In genomic region chr17:82315703-82316358, GRCh38 we compare ENCODE assay signal across 11 cellular contexts. TPM values are rescaled to one million over a fixed set of nuclear protein-coding genes. Genes with fewer than 3 reads are reported as not detected.
DNase-seq lines count a peak whose midpoint lies in the region; ATAC-seq, FAIRE-seq and TF ChIP-seq lines count a peak whose summit lies in the region.
"Had no signal": no experiment of that assay in that cellular context is flagged by ENCODE, and none has a peak within 500 bp of the region (broad histone marks: within the 10 kb centered on the region; RNA-seq: fewer than 3 reads in every experiment).

No MANE protein-coding gene starts in this region.

- ATAC-seq in activated CD8-positive, alpha-beta T cell treated with anti-CD3 and anti-CD28 coated beads for 36 hours = peak; percentile 38
- ATAC-seq in left ventricle myocardium superior = peak; percentile 34

- no peaks in the 10 kb centered on the region for H3K9me3 Mint-ChIP-seq in activated CD8-positive, alpha-beta T cell treated with anti-CD3 and anti-CD28 coated beads for 36 hours

- H3K27ac Mint-ChIP-seq in activated CD8-positive, alpha-beta T cell treated with anti-CD3 and anti-CD28 coated beads for 36 hours = no peak overlapping the region

- no peaks in the 10 kb centered on the region for H3K27me3 Mint-ChIP-seq in activated CD8-positive, alpha-beta T cell treated with anti-CD3 and anti-CD28 coated beads for 36 hours

- H3K36me3 Mint-ChIP-seq in activated CD8-positive, alpha-beta T cell treated with anti-CD3 and anti-CD28 coated beads for 36 hours (ENCODE audit: low read depth) = peaks cover 31% of the 10 kb centered on the region

- peak overlapping the region; percentile 88 for H3K4me3 Mint-ChIP-seq in activated CD8-positive, alpha-beta T cell treated with anti-CD3 and anti-CD28 coated beads for 36 hours

- TF ChIP-seq POLR2A in GM12891 (IDR thresholded peaks at IDR 0.05; ENCODE audit: low read depth, low read length) = no peak

- CTCF ChIA-PET in activated CD8-positive, alpha-beta T cell treated with anti-CD3 and anti-CD28 coated beads for 36 hours (lab: Charles Lee) = interaction anchor here (2.3 kb wide), 1 partner anchor 16 kb away, joined by 49 read pairs; no protein-coding TSS in a partner anchor

- no peak for FAIRE-seq in GM12891 (lab: Jason Lieb, UNC)

- no peak for TF ChIP-seq CTCF in activated CD8-positive, alpha-beta T cell treated with anti-CD3 and anti-CD28 coated beads for 36 hours (IDR thresholded peaks at IDR 0.05)

- POLR2A ChIA-PET in activated CD8-positive, alpha-beta T cell treated with anti-CD3 and anti-CD28 coated beads for 36 hours (lab: Charles Lee) = interaction anchor here (1.2 to 11.2 kb wide), 3 partner anchors 15 to 24 kb away, joined by 4 to 227 read pairs (median 10); no protein-coding TSS in a partner anchor

- DNase-seq in DMS53 (lab: John Stamatoyannopoulos, UW) = peak; percentile 48
- no peak for DNase-seq in DMS53 treated with DMSO at 0.1 percent for 48 hours (lab: John Stamatoyannopoulos, UW; ENCODE audit: unreplicated experiment)
- peak; percentile 66 for DNase-seq in activated CD8-positive, alpha-beta T cell treated with anti-CD3 and anti-CD28 coated beads for 36 hours
- no peak for DNase-seq in left ventricle myocardium superior
- DNase-seq in stimulated activated CD4-positive, alpha-beta T cell treated with anti-CD3 and anti-CD28 coated beads, Interleukin-4, amount 100 ng/mL, for 4 hours = peak; percentile 51
- DNase-seq in AG20443 (ENCODE audit: low spot score) = no peak
- no peak for DNase-seq in GM12891 (ENCODE audit: insufficient read length, low spot score)
- DNase-seq in pons (ENCODE audit: low spot score) = no peak
- DNase-seq: SW 1271 had no signal

- peaks cover 7% of the 10 kb centered on the region for H3K4me1 Mint-ChIP-seq in activated CD8-positive, alpha-beta T cell treated with anti-CD3 and anti-CD28 coated beads for 36 hours (ENCODE audit: low read depth)

- intact Hi-C loops in activated CD8-positive, alpha-beta T cell treated with anti-CD3 and anti-CD28 coated beads for 36 hours (cut with micrococcal nuclease) = no loop called here
- intact Hi-C loops in left ventricle myocardium superior (cut with micrococcal nuclease) = no loop called here

TF ChIP-seq in GM12891, 5 proteins besides CTCF, POLR2A, EP300 and RAD21:
- TF ChIP-seq TAF1 (IDR thresholded peaks at IDR 0.05; ENCODE audit: low read depth, low read length) = no peak
- TF ChIP-seq POLR2AphosphoS5 (IDR thresholded peaks at IDR 0.05; ENCODE audit: low read depth, low read length) = no peak
- TF ChIP-seq SPI1 (IDR thresholded peaks at IDR 0.05; ENCODE audit: low read depth, low read length) = no peak
- no peak for TF ChIP-seq PAX5 (IDR thresholded peaks at IDR 0.05; ENCODE audit: insufficient read depth, low read length, severe bottlenecking)
- no peak for TF ChIP-seq POU2F2 (IDR thresholded peaks at IDR 0.05; ENCODE audit: low read depth, low read length)

RNA-seq across cellular contexts. Expression of gene CD7, which starts 1.6 kb away (rescaled TPM):
- 100 to 1,000 TPM; 289 to 292 TPM for total RNA-seq in activated CD8-positive, alpha-beta T cell treated with anti-CD3 and anti-CD28 coated beads for 36 hours
- total RNA-seq in left ventricle myocardium superior = 0.64 TPM
- 0.18 TPM for polyA plus RNA-seq in GM12891 (2012; ENCODE audit: low read depth, missing spikeins)
- total RNA-seq: cardiac muscle cell had no signal

RNA-seq across cellular contexts. Expression of gene SECTM1, which starts 17.7 kb away (rescaled TPM):
- under 1 TPM; 0.45 to 0.50 TPM for total RNA-seq in activated CD8-positive, alpha-beta T cell treated with anti-CD3 and anti-CD28 coated beads for 36 hours
- 5.5 TPM for total RNA-seq in left ventricle myocardium superior
- 0.27 TPM for polyA plus RNA-seq in GM12891 (2012; ENCODE audit: low read depth, missing spikeins)
- total RNA-seq: cardiac muscle cell had no signal
- polyA plus RNA-seq: cardiac muscle cell had no signal

RNA-seq across cellular contexts. Expression of gene CSNK1D, which starts 42.3 kb away (rescaled TPM):
- total RNA-seq in activated CD8-positive, alpha-beta T cell treated with anti-CD3 and anti-CD28 coated beads for 36 hours = 10 to 100 TPM; 90.6 to 97.0 TPM
- 64.4 TPM for total RNA-seq in left ventricle myocardium superior
- polyA plus RNA-seq in GM12891 (2012; ENCODE audit: low read depth, missing spikeins) = 60.6 TPM

RNA-seq across cellular contexts. Expression of gene TEX19, which starts 43.2 kb away (rescaled TPM):
- total RNA-seq in activated CD8-positive, alpha-beta T cell treated with anti-CD3 and anti-CD28 coated beads for 36 hours = not detected
- not detected for total RNA-seq in left ventricle myocardium superior
- polyA plus RNA-seq in GM12891 (2012; ENCODE audit: low read depth, missing spikeins) = 0.10 TPM
- total RNA-seq: MCF 10A had no signal
- polyA plus RNA-seq: cardiac muscle cell had no signal

RNA-seq across cellular contexts. Expression of gene UTS2R, which starts 55.7 kb away (rescaled TPM):
- total RNA-seq in activated CD8-positive, alpha-beta T cell treated with anti-CD3 and anti-CD28 coated beads for 36 hours = not detected
- total RNA-seq in left ventricle myocardium superior = 2.1 TPM
- 0.50 TPM for polyA plus RNA-seq in GM12891 (2012; ENCODE audit: low read depth, missing spikeins)
- total RNA-seq: MCF 10A had no signal

Comparison
In these comparisons a context has a peak if more than half of its experiments do, and no peak if none do; other contexts are left out.
1. DNase-seq: peak in DMS53 (single experiment), activated CD8-positive, alpha-beta T cell treated with anti-CD3 and anti-CD28 coated beads for 36 hours (single experiment) and stimulated activated CD4-positive, alpha-beta T cell treated with anti-CD3 and anti-CD28 coated beads, Interleukin-4, amount 100 ng/mL, for 4 hours (2 of 2); none in DMS53 treated with DMSO at 0.1 percent for 48 hours (single experiment), left ventricle myocardium superior (single experiment), AG20443 (single experiment), GM12891 (single experiment) and pons (single experiment).
2. RNA of gene CD7, which starts 1.6 kb away (total RNA-seq): 289 to 292 TPM in activated CD8-positive, alpha-beta T cell treated with anti-CD3 and anti-CD28 coated beads for 36 hours; 0.64 TPM in left ventricle myocardium superior (single experiment); every median in the first group is over 100 times any median in the second.